ENCODE assay signal across 28 cellular contexts in the genomic region with DNA sequence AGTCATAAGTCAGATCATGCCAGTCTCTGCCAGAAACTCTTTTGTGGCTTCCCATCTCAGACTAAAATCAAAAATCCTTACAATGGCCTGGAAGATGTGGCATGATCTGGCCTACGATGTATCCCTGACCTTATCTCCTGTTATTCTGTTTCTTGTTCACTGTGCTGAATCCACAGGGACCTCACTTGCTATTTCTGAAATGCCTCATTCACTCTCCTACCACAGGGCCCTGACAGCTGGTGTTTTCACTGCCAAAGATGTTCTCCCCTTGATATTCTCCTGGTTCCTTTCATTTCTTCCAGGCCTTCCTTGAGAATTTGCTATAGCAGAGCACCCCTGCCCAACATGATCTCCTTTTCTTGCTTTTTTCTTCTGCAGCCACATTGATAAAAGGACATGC. TPM values are rescaled to one million over a fixed set of nuclear protein-coding genes. Genes with fewer than 3 reads are reported as not detected.
"Had no signal": no experiment of that assay in that cellular context is flagged by ENCODE, and none has a peak within 500 bp of the region (broad histone marks: within the 10 kb centered on the region; RNA-seq: fewer than 3 reads in every experiment).

No MANE protein-coding gene starts in this region.

- H3K27me3 Mint-ChIP-seq: activated naive CD8-positive, alpha-beta T cell had no signal

- H3K27me3 ChIP-seq: adrenal gland, gastroesophageal sphincter, heart right ventricle, ovary, right atrium auricular region, stomach, suprapubic skin, transverse colon, uterus had no signal

- H3K36me3 ChIP-seq: ovary, right atrium auricular region, suprapubic skin, transverse colon, uterus had no signal

- H3K9me3 ChIP-seq: adrenal gland, gastroesophageal sphincter, heart right ventricle, ovary, psoas muscle, right atrium auricular region, stomach, suprapubic skin, transverse colon, uterus had no signal

- H3K4me3 Mint-ChIP-seq: activated CD8-positive, alpha-beta T cell treated with anti-CD3 and anti-CD28 coated beads, Interleukin-2, amount 10 ng/mL, durations not matched to agents 7 days and 5 days; activated naive CD8-positive, alpha-beta T cell; activated T-cell treated with anti-CD3 and anti-CD28 coated beads, Interleukin-2, amount 50 U/mL, for 24 hours; stimulated activated effector memory CD8-positive, alpha-beta T cell treated with anti-CD3 and anti-CD28 coated beads, Interleukin-12 subunit alpha, Interleukin-12 subunit beta, amount 100 ng/mL, for 72 hours; T-helper 2 cell treated with Interferon-gamma antibody and Interleukin-4, amounts not matched to agents 5 μg/mL and 100 μg/mL, for 36 hours had no signal

- DNase-seq: activated CD4-positive, alpha-beta T cell treated with anti-CD3 and anti-CD28 coated beads for 1 hour; activated CD4-positive, alpha-beta T cell treated with anti-CD3 and anti-CD28 coated beads, Interleukin-2, amount 50 U/mL, for 1 hour; activated CD8-positive, alpha-beta T cell treated with anti-CD3 and anti-CD28 coated beads, Interleukin-2, amount 10 ng/mL, durations not matched to agents 7 days and 5 days; activated naive CD4-positive, alpha-beta T cell; activated T-cell treated with anti-CD3 and anti-CD28 coated beads, Interleukin-2, amount 50 U/mL, for 24 hours; adrenal gland; cerebellar nuclear complex; cortex of kidney; endodermal cell; heart right ventricle; islet precursor cell; left cardiac atrium; midbrain; ovary; psoas muscle; stimulated activated CD4-positive, alpha-beta T cell treated with anti-CD3 and anti-CD28 coated beads, Interleukin-12 subunit alpha, Interleukin-12 subunit beta, amount 100 ng/mL, for 4 hours; stomach; transverse colon; uterus; WERI-Rb-1 had no signal

- H3K9me3 Mint-ChIP-seq: activated T-cell treated with anti-CD3 and anti-CD28 coated beads, Interleukin-2, amount 50 U/mL, for 24 hours; activated T-helper 2 cell treated with anti-CD3 and anti-CD28 coated beads, Interferon-gamma antibody, Interleukin-2, Interleukin-4, amounts not matched to agents 10 μg/mL and 5 μg/mL and 100 μg/mL, durations not matched to agents 14 hours and 24 hours and 36 hours; stimulated activated effector memory CD8-positive, alpha-beta T cell treated with anti-CD3 and anti-CD28 coated beads, Interleukin-12 subunit alpha, Interleukin-12 subunit beta, amount 100 ng/mL, for 72 hours had no signal

- H3K27ac ChIP-seq: adrenal gland, epithelial cell of prostate, heart right ventricle, ovary, psoas muscle, right atrium auricular region, suprapubic skin, transverse colon, uterus, WERI-Rb-1 had no signal

- H3K4me1 ChIP-seq: uterus had no signal

- H3K27ac Mint-ChIP-seq: activated CD8-positive, alpha-beta T cell treated with anti-CD3 and anti-CD28 coated beads, Interleukin-2, amount 10 ng/mL, durations not matched to agents 7 days and 5 days; activated naive CD8-positive, alpha-beta T cell; activated T-cell treated with anti-CD3 and anti-CD28 coated beads, Interleukin-2, amount 50 U/mL, for 24 hours; activated T-helper 2 cell treated with anti-CD3 and anti-CD28 coated beads, Interferon-gamma antibody, Interleukin-2, Interleukin-4, amounts not matched to agents 10 μg/mL and 5 μg/mL and 100 μg/mL, durations not matched to agents 14 hours and 24 hours and 36 hours; endodermal cell; stimulated activated effector memory CD8-positive, alpha-beta T cell treated with anti-CD3 and anti-CD28 coated beads, Interleukin-12 subunit alpha, Interleukin-12 subunit beta, amount 100 ng/mL, for 72 hours; T-helper 2 cell treated with Interferon-gamma antibody and Interleukin-4, amounts not matched to agents 5 μg/mL and 100 μg/mL, for 36 hours had no signal

- ATAC-seq: activated CD8-positive, alpha-beta T cell treated with anti-CD3 and anti-CD28 coated beads, Interleukin-2, amount 10 ng/mL, durations not matched to agents 7 days and 5 days; gastroesophageal sphincter; heart right ventricle; left cardiac atrium; psoas muscle; stimulated activated effector memory CD8-positive, alpha-beta T cell treated with anti-CD3 and anti-CD28 coated beads, Interleukin-12 subunit alpha, Interleukin-12 subunit beta, amount 100 ng/mL, for 72 hours had no signal

- H3K4me3 ChIP-seq: adrenal gland, gastroesophageal sphincter, heart right ventricle, ovary, psoas muscle, right atrium auricular region, stomach, suprapubic skin, transverse colon, uterus had no signal

RNA-seq across cellular contexts. Expression of a gene that starts 1.7 kb away (rescaled TPM):
- total RNA-seq: activated CD8-positive, alpha-beta T cell treated with anti-CD3 and anti-CD28 coated beads, Interleukin-2, amount 10 ng/mL, durations not matched to agents 7 days and 5 days; activated T-helper 2 cell treated with anti-CD3 and anti-CD28 coated beads, Interferon-gamma antibody, Interleukin-2, Interleukin-4, amounts not matched to agents 10 μg/mL and 5 μg/mL and 100 μg/mL, durations not matched to agents 14 hours and 24 hours and 36 hours had no signal
